7 cellular contexts compared by ENCODE assay signal in the genomic region with DNA sequence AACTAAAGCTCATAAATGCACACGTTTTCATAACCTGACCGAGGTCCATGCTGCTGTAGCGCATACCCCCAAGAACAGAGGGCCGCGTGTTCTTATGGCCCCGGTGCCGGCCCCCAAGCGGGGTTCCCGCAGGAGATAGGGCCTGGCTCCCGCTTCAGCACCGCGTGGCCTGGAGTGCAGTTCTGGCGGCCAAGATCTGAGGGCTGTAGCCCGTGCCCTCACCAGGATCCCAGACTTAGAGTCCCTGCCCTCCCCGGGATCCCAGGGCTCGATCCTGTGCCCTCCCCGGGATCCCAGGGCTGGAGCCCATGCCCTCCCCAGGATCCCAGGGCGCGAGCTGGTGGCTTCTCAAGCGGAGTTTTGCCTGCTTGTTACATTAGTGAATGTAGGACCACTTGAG. TPM values are rescaled to one million over a fixed set of nuclear protein-coding genes. Genes with fewer than 3 reads are reported as not detected.
A peak's percentile ranks its signal among the peaks of the same experiment; 100 is the strongest.
DNase-seq lines count a peak whose midpoint lies in the region; ATAC-seq and TF ChIP-seq lines count a peak whose summit lies in the region.

No MANE protein-coding gene starts in this region.

- H3K36me3 ChIP-seq in HEK293 (ENCODE audit: control insufficient read depth in 2 of 2, insufficient read depth in 1 of 2, low read length in 2 of 2) (peaks cover 0 to 27% of the 10 kb centered on the region in 2 experiments; a peak in 2 of 3 replicates), gastroesophageal sphincter (peaks cover 0 to 8% of the 10 kb centered on the region in 2 donors)

- H3K27ac ChIP-seq in HEK293 (ENCODE audit: extremely low read depth, low read depth, low read length): no peak overlapping the region
- H3K27ac ChIP-seq in gastroesophageal sphincter: peak overlapping the region; percentile 50 to 95 (median 90)

- peak overlapping the region; percentile 96 for H3K27ac Mint-ChIP-seq in T-cell

- TF ChIP-seq CTCF in HEK293 (tag by site-specific recombination; IDR thresholded peaks at IDR 0.05) (no peak), gastroesophageal sphincter (IDR thresholded peaks at IDR 0.05) (no peak)

- peak overlapping the region; percentile 62 for H3K4me3 ChIP-seq in HEK293 (ENCODE audit: low read depth, low read length)
- H3K4me3 ChIP-seq in gastroesophageal sphincter: peak overlapping the region; percentile 41 to 73
- peak overlapping the region; percentile 82 for H3K4me3 ChIP-seq in skeletal muscle cell (ENCODE audit: low read depth, low read length)

- H3K9me3 ChIP-seq in HEK293 (ENCODE audit: control insufficient read depth, insufficient read depth, low read depth, low read length) (no peaks in the 10 kb centered on the region), gastroesophageal sphincter (no peaks in the 10 kb centered on the region)

- CTCF ChIA-PET in HEK293 (lab: Yijun Ruan, JAX): interaction anchor here (0.7 to 6.3 kb wide), 10 partner anchors 14 to 394 kb away, joined by 3 to 69 read pairs (median 4); partner anchors contain the start of gene TADA2B
- CTCF ChIA-PET in T-cell (lab: Charles Lee): interaction anchor here (0.6 to 6.4 kb wide), 14 partner anchors 23 to 438 kb away, joined by 3 to 69 read pairs (median 4); partner anchors contain the start of gene TADA2B (in 1 of the 2)

- H3K4me1 Mint-ChIP-seq in T-cell: peaks cover 42 to 55% (median 50%) of the 10 kb centered on the region in 3 donors

- no peak for TF ChIP-seq EP300 in gastroesophageal sphincter (IDR thresholded peaks at IDR 0.05)

- ATAC-seq in T-cell (replicated peaks in 1 of 4): no peak
- no peak for ATAC-seq in gastroesophageal sphincter
- ATAC-seq in HG03045 (IDR thresholded peaks at IDR 0.05; ENCODE audit: unreplicated experiment): no peak

- peaks cover 0 to 2% of the 10 kb centered on the region in 2 donors for H3K27me3 Mint-ChIP-seq in T-cell

- H3K9me3 Mint-ChIP-seq in T-cell: no peaks in the 10 kb centered on the region

- peak overlapping the region; percentile 90 to 97 (median 93) for H3K4me3 Mint-ChIP-seq in T-cell

- peaks cover 2% of the 10 kb centered on the region; the same call in 1 of the 2 replicates for H3K4me1 ChIP-seq in HEK293 (ENCODE audit: control insufficient read depth, insufficient read depth, low read length)
- peaks cover 0 to 48% (median 13%) of the 10 kb centered on the region in 3 donors for H3K4me1 ChIP-seq in gastroesophageal sphincter

- no peaks in the 10 kb centered on the region for H3K27me3 ChIP-seq in gastroesophageal sphincter

- DNase-seq in T-cell: no peak
- no peak for DNase-seq in skeletal muscle cell (ENCODE audit: low read depth)
- no peak for DNase-seq in foreskin melanocyte
- DNase-seq in OCI-M2 (lab: John Stamatoyannopoulos, UW; ENCODE audit: unreplicated experiment): no peak

- peaks cover 13% of the 10 kb centered on the region for H3K36me3 Mint-ChIP-seq in T-cell

- 0 to 64% methylated on average over 3 to 8 of the region's 20 CpGs for WGBS in gastroesophageal sphincter (ENCODE audit: low coverage in 1 of 2), 2 donors

- POLR2A ChIA-PET in HEK293 (lab: Yijun Ruan, JAX): interaction anchor here (0.8 to 1.7 kb wide), 6 partner anchors 26 to 344 kb away, joined by 3 to 8 read pairs (median 4); partner anchors contain the start of gene TBC1D14
- POLR2A ChIA-PET in T-cell (lab: Charles Lee): interaction anchor here (0.8 to 2.3 kb wide), 4 partner anchors 28 to 394 kb away, joined by 3 to 11 read pairs (median 4); a partner anchor contains a TSS

- no peak for TF ChIP-seq POLR2A in gastroesophageal sphincter (IDR thresholded peaks at IDR 0.05)

TF ChIP-seq in HEK293, 187 proteins besides CTCF, POLR2A, EP300 and RAD21:
- TF ChIP-seq, protein P1, sequence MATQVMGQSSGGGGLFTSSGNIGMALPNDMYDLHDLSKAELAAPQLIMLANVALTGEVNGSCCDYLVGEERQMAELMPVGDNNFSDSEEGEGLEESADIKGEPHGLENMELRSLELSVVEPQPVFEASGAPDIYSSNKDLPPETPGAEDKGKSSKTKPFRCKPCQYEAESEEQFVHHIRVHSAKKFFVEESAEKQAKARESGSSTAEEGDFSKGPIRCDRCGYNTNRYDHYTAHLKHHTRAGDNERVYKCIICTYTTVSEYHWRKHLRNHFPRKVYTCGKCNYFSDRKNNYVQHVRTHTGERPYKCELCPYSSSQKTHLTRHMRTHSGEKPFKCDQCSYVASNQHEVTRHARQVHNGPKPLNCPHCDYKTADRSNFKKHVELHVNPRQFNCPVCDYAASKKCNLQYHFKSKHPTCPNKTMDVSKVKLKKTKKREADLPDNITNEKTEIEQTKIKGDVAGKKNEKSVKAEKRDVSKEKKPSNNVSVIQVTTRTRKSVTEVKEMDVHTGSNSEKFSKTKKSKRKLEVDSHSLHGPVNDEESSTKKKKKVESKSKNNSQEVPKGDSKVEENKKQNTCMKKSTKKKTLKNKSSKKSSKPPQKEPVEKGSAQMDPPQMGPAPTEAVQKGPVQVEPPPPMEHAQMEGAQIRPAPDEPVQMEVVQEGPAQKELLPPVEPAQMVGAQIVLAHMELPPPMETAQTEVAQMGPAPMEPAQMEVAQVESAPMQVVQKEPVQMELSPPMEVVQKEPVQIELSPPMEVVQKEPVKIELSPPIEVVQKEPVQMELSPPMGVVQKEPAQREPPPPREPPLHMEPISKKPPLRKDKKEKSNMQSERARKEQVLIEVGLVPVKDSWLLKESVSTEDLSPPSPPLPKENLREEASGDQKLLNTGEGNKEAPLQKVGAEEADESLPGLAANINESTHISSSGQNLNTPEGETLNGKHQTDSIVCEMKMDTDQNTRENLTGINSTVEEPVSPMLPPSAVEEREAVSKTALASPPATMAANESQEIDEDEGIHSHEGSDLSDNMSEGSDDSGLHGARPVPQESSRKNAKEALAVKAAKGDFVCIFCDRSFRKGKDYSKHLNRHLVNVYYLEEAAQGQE (tag by site-specific recombination; IDR thresholded peaks at IDR 0.05): peak; percentile 61
- TF ChIP-seq ZNF433 (tag by site-specific recombination; IDR thresholded peaks at IDR 0.05; ENCODE audit: low read depth) (no peak), ZNF416 (tag by site-specific recombination; IDR thresholded peaks at IDR 0.05) (no peak), IKZF3 (tag by site-specific recombination; IDR thresholded peaks at IDR 0.05) (no peak), GLIS2 (tag by site-specific recombination; IDR thresholded peaks at IDR 0.05) (peak; percentile 21; the same call in 1 of the 2 replicates), ZBTB6 (tag by site-specific recombination; IDR thresholded peaks at IDR 0.05) (no peak)
TF ChIP-seq in HEK293: peak in this region for 2.

RNA-seq across cellular contexts. Expression of gene GRPEL1, which starts 1.0 kb away (rescaled TPM):
- total RNA-seq in T-cell (10 to 100 TPM; 29.9 to 54.6 (median 36.8) TPM), gastroesophageal sphincter (10 to 100 TPM; 14.0 to 32.8 (median 23.9) TPM)

RNA-seq across cellular contexts. Expression of gene TADA2B, which starts 25.7 kb away (rescaled TPM):
- 10 to 100 TPM; 36.6 to 44.8 (median 42.3) TPM for total RNA-seq in T-cell
- total RNA-seq in gastroesophageal sphincter: 10 to 100 TPM; 20.5 to 37.3 (median 28.1) TPM
